In the genomic region with DNA sequence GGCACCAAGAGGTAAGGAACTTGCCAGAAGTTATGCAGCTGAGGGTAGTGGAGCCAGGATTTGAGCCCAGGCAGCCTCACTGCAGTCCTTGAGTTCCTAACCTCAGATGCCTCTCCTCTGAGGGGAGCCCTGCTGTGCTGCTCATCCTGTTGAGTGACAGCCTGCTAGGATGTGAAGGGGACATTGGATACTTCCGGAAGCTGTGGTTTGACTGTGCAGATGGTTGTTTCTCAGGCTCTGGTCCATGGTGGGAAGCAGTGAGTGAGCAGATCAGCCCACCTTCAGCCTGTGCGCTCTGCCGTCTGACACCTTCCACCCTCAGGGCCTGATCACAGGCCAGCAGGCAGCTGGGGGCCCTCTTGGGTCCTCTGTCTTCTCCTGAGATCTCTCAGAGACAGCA, we compare ENCODE assay signal across 13 cellular contexts.
A peak's percentile ranks its signal among the peaks of the same experiment; 100 is the strongest.
DNase-seq lines count a peak whose midpoint lies in the region; ATAC-seq lines count a peak whose summit lies in the region.
"Had no signal": no experiment of that assay in that cellular context is flagged by ENCODE, and none has a peak within 500 bp of the region (broad histone marks: within the 10 kb centered on the region; RNA-seq: fewer than 3 reads in every experiment).

No MANE protein-coding gene starts in this region.

- H3K4me3 ChIP-seq in SK-N-MC (peak overlapping the region; percentile 36), muscle layer of colon (ENCODE audit: low read depth in 1 of 2, low read length in 2 of 2) (no peak overlapping the region), trophoblast cell (ENCODE audit: low read depth, low read length) (no peak overlapping the region)
- H3K4me3 ChIP-seq: Peyer's patch had no signal

- H2AFZ ChIP-seq in trophoblast cell (ENCODE audit: insufficient read depth, low read length, poor library complexity): no peak overlapping the region

- H3K9ac ChIP-seq in SK-N-MC (ENCODE audit: insufficient read length) (peak overlapping the region; percentile 5), muscle layer of colon (ENCODE audit: low read length) (no peak overlapping the region), trophoblast cell (ENCODE audit: low read length) (no peak overlapping the region)

- H3K18ac ChIP-seq in trophoblast cell (ENCODE audit: low read length): no peak overlapping the region

- H3K23ac ChIP-seq in trophoblast cell (ENCODE audit: low read length): no peak overlapping the region

- no peak overlapping the region for H2BK5ac ChIP-seq in trophoblast cell (ENCODE audit: low read depth, low read length, poor library complexity)

- no peak overlapping the region for H2BK12ac ChIP-seq in trophoblast cell (ENCODE audit: low read length)

- no peak overlapping the region for H3K4me2 ChIP-seq in trophoblast cell (ENCODE audit: low read length)

- H3K36me3 ChIP-seq in SK-N-MC (ENCODE audit: insufficient read depth, low read length) (0 out of 2 replicates have a peak, but pooled peaks cover 2% of the 10 kb centered on the region), muscle layer of colon (ENCODE audit: insufficient read depth, low read length) (no peaks in the 10 kb centered on the region), trophoblast cell (ENCODE audit: control insufficient read depth in 1 of 2, insufficient read depth in 2 of 2, low read length in 2 of 2) (no peaks in the 10 kb centered on the region)
- H3K36me3 ChIP-seq: Peyer's patch had no signal

- peaks cover 2% of the 10 kb centered on the region for H3K79me1 ChIP-seq in trophoblast cell (ENCODE audit: low read length)

- no peak overlapping the region for H4K8ac ChIP-seq in trophoblast cell (ENCODE audit: low read depth, low read length)

- DNase-seq in KBM-7 (peak; percentile 97), SK-N-MC (ENCODE audit: low read depth, low spot score) (no peak), 8988T (no peak), trophoblast cell (no peak), inferior parietal cortex (ENCODE audit: extremely low spot score) (no peak)
- DNase-seq: activated CD4-positive, alpha-beta T cell treated with anti-CD3 and anti-CD28 coated beads, Interleukin-2, amount 10 ng/mL, durations not matched to agents 24 days and 14 days; Caco-2; KG1; Peyer's patch; posterior cingulate gyrus had no signal

- H3K4me1 ChIP-seq in muscle layer of colon (ENCODE audit: insufficient read depth, low read length) (peaks cover 62% of the 10 kb centered on the region), trophoblast cell (ENCODE audit: control insufficient read depth in 1 of 2, insufficient read depth in 2 of 2, low read length in 2 of 2) (peaks cover 8 to 14% of the 10 kb centered on the region in 2 experiments)
- H3K4me1 ChIP-seq: Caco-2, Peyer's patch had no signal

- H4K12ac ChIP-seq in trophoblast cell (ENCODE audit: low read depth, low read length): no peak overlapping the region

- H3K14ac ChIP-seq in trophoblast cell (ENCODE audit: low read length): no peak overlapping the region

- ATAC-seq in GM19395 (IDR thresholded peaks at IDR 0.05; ENCODE audit: unreplicated experiment) (peak; percentile 76), GM18909 (IDR thresholded peaks at IDR 0.05; ENCODE audit: poor library complexity, unreplicated experiment) (no peak)

- peak overlapping the region; percentile 3; the same call in 1 of the 2 replicates for H3K27ac ChIP-seq in SK-N-MC
- peak overlapping the region; percentile 22 for H3K27ac ChIP-seq in muscle layer of colon (ENCODE audit: low read depth, low read length)
- H3K27ac ChIP-seq in trophoblast cell (ENCODE audit: low read depth, low read length): no peak overlapping the region

- no peaks in the 10 kb centered on the region for H3K79me2 ChIP-seq in trophoblast cell (ENCODE audit: control insufficient read depth, insufficient read depth, low read length, poor library complexity)

- in situ Hi-C loops in KBM-7 (cut with MboI; ENCODE audit: low pct_unique_long_range_greater_than_20kb, low sequenced_read_pairs): no loop called here

- no CpG with 5 or more reads among the region's 3 CpGs for WGBS in trophoblast cell (ENCODE audit: extremely low coverage, insufficient coverage, insufficient read length)

- H3K27me3 ChIP-seq in muscle layer of colon (ENCODE audit: control insufficient read depth in 1 of 2, insufficient read depth in 2 of 2, low read length in 2 of 2) (no peaks in the 10 kb centered on the region), trophoblast cell (ENCODE audit: insufficient read depth, low read length) (no peaks in the 10 kb centered on the region)
- H3K27me3 ChIP-seq: Peyer's patch had no signal

- H4K91ac ChIP-seq in trophoblast cell (ENCODE audit: low read depth, low read length): no peak overlapping the region

- no peak overlapping the region for H2BK120ac ChIP-seq in trophoblast cell (ENCODE audit: insufficient read depth, low read length, poor library complexity)

- H3K4ac ChIP-seq in trophoblast cell (ENCODE audit: low read depth, low read length): no peak overlapping the region

- H2AK5ac ChIP-seq in trophoblast cell (ENCODE audit: low read length): no peak overlapping the region

- H3K9me3 ChIP-seq in SK-N-MC (ENCODE audit: low read depth, low read length) (peaks cover 5% of the 10 kb centered on the region), muscle layer of colon (ENCODE audit: low read length) (no peaks in the 10 kb centered on the region), trophoblast cell (ENCODE audit: insufficient read depth, low read depth, low read length) (peaks cover under 1% of the 10 kb centered on the region)
- H3K9me3 ChIP-seq: Peyer's patch had no signal
